7 cellular contexts compared by ENCODE assay signal in genomic region chr7:124137664-124138063, GRCh38.
"Had no signal": no experiment of that assay in that cellular context is flagged by ENCODE, and none has a peak within 500 bp of the region (broad histone marks: within the 10 kb centered on the region; RNA-seq: fewer than 3 reads in every experiment).

No MANE protein-coding gene starts in this region.

- DNase-seq: GM23248, GOT3, H7, HFFc6 had no signal

- H3K4me1 ChIP-seq: HAP-1 had no signal

- H3K9me3 ChIP-seq: HAP-1 had no signal

- FAIRE-seq: HepG2 had no signal

- H3K36me3 ChIP-seq: HAP-1 had no signal

- H3K4me3 ChIP-seq: GM23248, HAP-1 had no signal

- H3K27ac ChIP-seq: GM23248, HL-60 had no signal
